Comparison of ENCODE assay signal across 9 cellular contexts in the genomic region with DNA sequence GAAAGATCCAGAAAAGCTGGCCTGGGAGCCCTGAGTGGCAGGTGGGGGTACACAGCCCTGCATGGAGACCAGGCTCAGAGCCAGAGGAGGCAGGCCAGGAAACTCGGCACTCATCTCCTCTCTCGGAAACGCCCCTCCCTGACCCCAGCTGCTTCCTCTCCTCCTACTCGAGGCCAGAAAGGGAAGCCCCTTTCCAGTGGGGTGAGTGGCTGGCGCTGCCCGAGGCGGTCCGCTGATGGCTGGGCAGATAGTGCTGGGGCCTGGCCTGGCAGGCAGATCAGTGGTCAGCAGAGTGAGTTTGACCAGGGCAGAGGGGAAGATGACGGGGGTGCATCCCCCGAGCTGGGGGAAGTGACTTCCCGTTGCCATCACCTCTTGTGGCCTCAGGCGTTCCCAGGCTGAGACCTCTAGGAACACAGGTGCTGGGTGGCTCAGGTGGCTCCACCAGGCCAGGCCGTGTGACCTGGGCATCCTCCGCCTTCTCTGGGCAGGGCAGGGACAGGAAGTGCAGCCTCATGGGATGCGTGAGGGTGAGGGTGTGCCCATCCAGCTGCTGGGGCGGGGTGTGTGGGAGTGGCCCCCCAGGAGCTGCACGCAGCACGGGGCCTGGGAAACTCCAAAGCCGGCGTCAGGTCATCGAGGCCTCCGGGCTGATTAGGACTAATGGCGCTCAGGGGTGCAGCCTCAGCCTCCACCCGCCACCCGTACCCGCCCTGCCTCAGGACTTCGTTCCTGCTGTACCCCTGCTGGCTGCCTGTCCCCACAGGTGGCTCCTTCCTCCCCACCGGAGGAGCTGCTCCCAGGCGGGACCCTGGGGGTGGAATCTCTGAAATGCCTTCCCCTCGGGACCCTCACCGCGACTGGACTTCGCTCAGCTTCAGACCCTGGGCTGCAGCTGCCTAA. TPM values are rescaled to one million over a fixed set of nuclear protein-coding genes. Genes with fewer than 3 reads are reported as not detected.
DNase-seq lines count a peak whose midpoint lies in the region; ATAC-seq, FAIRE-seq and TF ChIP-seq lines count a peak whose summit lies in the region.
"Had no signal": no experiment of that assay in that cellular context is flagged by ENCODE, and none has a peak within 500 bp of the region (broad histone marks: within the 10 kb centered on the region; RNA-seq: fewer than 3 reads in every experiment).

No MANE protein-coding gene starts in this region.

- H3K9me3 Mint-ChIP-seq in CD8-positive, alpha-beta T cell, result no peaks in the 10 kb centered on the region

- no peak for FAIRE-seq in kidney (lab: Jason Lieb, UNC)

- no peaks in the 10 kb centered on the region for H3K36me3 Mint-ChIP-seq in CD8-positive, alpha-beta T cell

- H3K27ac Mint-ChIP-seq in CD8-positive, alpha-beta T cell, result peak overlapping the region; percentile 82

- H3K27me3 Mint-ChIP-seq in CD8-positive, alpha-beta T cell (ENCODE audit: low read depth), result no peaks in the 10 kb centered on the region

- peak overlapping the region; percentile 34 for H3K4me3 ChIP-seq in CD8-positive, alpha-beta T cell (ENCODE audit: low read depth, low read length)
- H3K4me3 ChIP-seq in kidney (ENCODE audit: low read length in 2 of 2), result no peak overlapping the region
- H3K4me3 ChIP-seq in stomach, result peak overlapping the region in 2 of 4 donors; percentile 38 to 40
- no peak overlapping the region for H3K4me3 ChIP-seq in MG63
- H3K4me3 ChIP-seq: HAP-1 had no signal

- peak overlapping the region in 1 of 2 donors; percentile 65 for H3K9ac ChIP-seq in kidney (ENCODE audit: low read length in 2 of 2)

- peak overlapping the region; percentile 73 for H3K4me3 Mint-ChIP-seq in CD8-positive, alpha-beta T cell

- DNase-seq in CD8-positive, alpha-beta T cell, result peak in 4 of 7 experiments; percentile 30 to 62 (median 44)
- DNase-seq in NCI-H226 (peak; percentile 58), kidney (peak; percentile 92), stomach (peak; percentile 73), MG63 (no peak), NCI-H187 treated with DMSO at 0.1 percent for 48 hours (lab: John Stamatoyannopoulos, UW) (no peak)
- peak; percentile 40 for DNase-seq in activated naive CD4-positive, alpha-beta T cell treated with anti-CD3 and anti-CD28 coated beads, Interleukin-2, amount 50 U/mL, for 16 hours

- ATAC-seq in CD8-positive, alpha-beta T cell, result peak; percentile 51
- peak; percentile 28 for ATAC-seq in GM21381 (IDR thresholded peaks at IDR 0.05; ENCODE audit: unreplicated experiment)

- TF ChIP-seq POLR2A in stomach (IDR thresholded peaks at IDR 0.05), result no peak

- intact Hi-C loops in CD8-positive, alpha-beta T cell (cut with DNase I, micrococcal nuclease), result loop anchor here in 1 of 2 experiments (5.0 kb wide), 1 partner anchor 44 kb away; a partner anchor contains a TSS
- intact Hi-C loops in kidney (cut with DNase I), result no loop called here
- intact Hi-C loops in stomach (cut with DNase I; ENCODE audit: low total_unique reads), result no loop called here

- H3K4me1 ChIP-seq in CD8-positive, alpha-beta T cell (ENCODE audit: insufficient read depth, low read length), result peaks cover 66% of the 10 kb centered on the region
- H3K4me1 ChIP-seq in kidney (ENCODE audit: control insufficient read depth in 1 of 2, insufficient read depth in 1 of 2, low read depth in 1 of 2, low read length in 2 of 2) (peaks cover 56 to 79% of the 10 kb centered on the region in 2 donors), stomach (peaks cover 79 to 97% (median 94%) of the 10 kb centered on the region in 4 donors)

- no peaks in the 10 kb centered on the region for H3K36me3 ChIP-seq in CD8-positive, alpha-beta T cell (ENCODE audit: insufficient read depth, low read length)
- H3K36me3 ChIP-seq in kidney (ENCODE audit: control insufficient read depth in 1 of 2, insufficient read depth in 2 of 2, low read length in 2 of 2) (no peaks in the 10 kb centered on the region), stomach (no peaks in the 10 kb centered on the region), MG63 (peaks cover 4% of the 10 kb centered on the region; the same call in 1 of the 2 replicates)
- H3K36me3 ChIP-seq: HAP-1 had no signal

- no peak for TF ChIP-seq EP300 in stomach (IDR thresholded peaks at IDR 0.05)

- 50 to 75% (median 62%) methylated on average over 9 to 33 of the region's 33 CpGs for WGBS in stomach, 5 donors

- POLR2A ChIA-PET in CD8-positive, alpha-beta T cell (lab: Charles Lee), result interaction anchor here (0.7 to 3.3 kb wide), 6 partner anchors 11 to 40 kb away, joined by 3 to 18 read pairs (median 4); no protein-coding TSS in a partner anchor

- H3K27ac ChIP-seq in CD8-positive, alpha-beta T cell (ENCODE audit: low read depth, low read length), result no peak overlapping the region
- H3K27ac ChIP-seq in kidney (ENCODE audit: low read depth in 2 of 2, low read length in 2 of 2) (peak overlapping the region; percentile 77 to 93), stomach (peak overlapping the region; percentile 67 to 92 (median 83))

- H3K27me3 ChIP-seq in CD8-positive, alpha-beta T cell (ENCODE audit: insufficient read depth, low read length), result no peaks in the 10 kb centered on the region
- H3K27me3 ChIP-seq in stomach (no peaks in the 10 kb centered on the region), MG63 (no peaks in the 10 kb centered on the region)

- CTCF ChIA-PET in CD8-positive, alpha-beta T cell (lab: Charles Lee), result interaction anchor here (0.7 to 1.8 kb wide), 4 partner anchors 11 to 63 kb away, joined by 3 to 4 read pairs (median 3); no protein-coding TSS in a partner anchor

- TF ChIP-seq CTCF in CD8-positive, alpha-beta T cell (IDR thresholded peaks at IDR 0.05), result no peak
- TF ChIP-seq CTCF in kidney (IDR thresholded peaks at IDR 0.05; ENCODE audit: borderline replicate concordance, extremely low read depth, insufficient read depth) (no peak), stomach (IDR thresholded peaks at IDR 0.05) (no peak)

- peaks cover 51% of the 10 kb centered on the region for H3K4me1 Mint-ChIP-seq in CD8-positive, alpha-beta T cell (ENCODE audit: low read depth)

- H3K9me3 ChIP-seq in CD8-positive, alpha-beta T cell (ENCODE audit: low read length), result no peaks in the 10 kb centered on the region
- H3K9me3 ChIP-seq in kidney (ENCODE audit: control insufficient read depth in 1 of 2, low read length in 2 of 2) (no peaks in the 10 kb centered on the region), stomach (no peaks in the 10 kb centered on the region), MG63 (no peaks in the 10 kb centered on the region)
- H3K9me3 ChIP-seq: HAP-1 had no signal

RNA-seq across cellular contexts. Expression of a gene that starts 5.8 kb away (rescaled TPM):
- total RNA-seq in CD8-positive, alpha-beta T cell, result 10 to 100 TPM; 22.4 to 24.8 TPM
- total RNA-seq in kidney (128 TPM), stomach (100 to 1,000 TPM in 2 of 5 donors, 10 to 100 TPM in 3; 31.8 to 151 (median 89.9) TPM)
- polyA plus RNA-seq in kidney (ENCODE audit: insufficient read depth, low read depth, low replicate concordance) (27.3 TPM), stomach (10 to 100 TPM in 2 of 3 donors, 1 to 10 TPM in 1; 9.0 to 26.7 (median 11.1) TPM)
- total RNA-seq in MG63 (2014; rRNA removed; shearing (Covaris generic); ENCODE audit: low replicate concordance), result 9.0 and 9.6 TPM in 2 replicates

RNA-seq across cellular contexts. Expression of a gene that starts 42.5 kb away (rescaled TPM):
- 10 to 100 TPM; 50.9 to 56.5 TPM for total RNA-seq in CD8-positive, alpha-beta T cell
- total RNA-seq in kidney (44.4 TPM), stomach (100 to 1,000 TPM in 2 of 5 donors, 10 to 100 TPM in 3; 18.7 to 194 (median 59.6) TPM)
- polyA plus RNA-seq in kidney (ENCODE audit: insufficient read depth, low read depth, low replicate concordance) (43.1 TPM), stomach (10 to 100 TPM; 36.1 to 42.5 (median 37.6) TPM)
- total RNA-seq in MG63 (2014; rRNA removed; shearing (Covaris generic); ENCODE audit: low replicate concordance), result 32.5 and 78.0 TPM in 2 replicates

RNA-seq across cellular contexts. Expression of a gene that starts 45.0 kb away (rescaled TPM):
- 100 to 1,000 TPM; 129 TPM for total RNA-seq in CD8-positive, alpha-beta T cell
- total RNA-seq in kidney (313 TPM), stomach (1,000 to 10,000 TPM in 1 of 5 donors, 100 to 1,000 TPM in 4; 162 to 1,174 (median 290) TPM)
- polyA plus RNA-seq in kidney (ENCODE audit: insufficient read depth, low read depth, low replicate concordance) (232 TPM), stomach (100 to 1,000 TPM; 103 to 197 (median 127) TPM)
- total RNA-seq in MG63 (2014; rRNA removed; shearing (Covaris generic); ENCODE audit: low replicate concordance), result 62.5 and 77.3 TPM in 2 replicates

Comparison
In these comparisons a context has a peak if more than half of its experiments do, and no peak if none do; other contexts are left out.
1. DNase-seq: peak in CD8-positive, alpha-beta T cell (4 of 7), NCI-H226 (single experiment), activated naive CD4-positive, alpha-beta T cell treated with anti-CD3 and anti-CD28 coated beads, Interleukin-2, amount 50 U/mL, for 16 hours (single experiment), kidney (single experiment) and stomach (single experiment); none in MG63 (single experiment) and NCI-H187 treated with DMSO at 0.1 percent for 48 hours (single experiment).